In the genomic region with DNA sequence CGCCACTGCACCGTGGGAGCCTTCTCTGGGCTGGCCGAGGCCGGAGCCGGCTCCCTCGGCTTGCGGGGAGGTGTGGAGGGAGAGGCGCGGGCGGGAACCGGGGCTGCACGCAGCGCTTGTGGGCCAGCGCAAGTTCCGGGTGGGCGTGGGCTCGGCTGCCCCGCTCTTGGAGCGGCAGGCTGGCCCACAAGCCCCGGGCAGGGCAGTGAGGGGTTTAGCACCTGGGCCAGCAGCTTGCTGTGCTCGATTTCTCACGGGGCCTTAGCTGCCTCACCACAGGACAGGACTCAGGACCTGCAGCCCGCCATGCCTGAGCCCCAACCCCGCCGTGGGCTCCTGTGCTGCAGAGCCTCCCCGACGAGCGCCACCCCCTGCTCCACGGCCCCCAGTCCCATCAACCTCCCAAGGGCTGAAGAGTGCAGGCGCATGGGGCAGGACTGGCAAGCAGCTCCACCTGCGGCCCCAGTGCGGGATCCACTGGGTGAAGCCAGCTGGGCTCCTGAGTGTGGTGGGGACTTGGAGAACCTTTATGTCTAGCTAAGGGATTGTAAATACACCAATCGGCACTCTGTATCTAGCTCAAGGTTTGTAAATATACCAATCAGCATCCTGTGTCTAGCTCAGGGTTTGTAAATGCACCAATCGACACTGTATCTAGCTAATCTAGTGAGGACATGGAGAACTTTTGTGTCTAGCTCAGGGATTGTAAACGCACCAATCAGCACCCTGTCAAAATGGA, we compare ENCODE assay signal across 7 cellular contexts. TPM values are rescaled to one million over a fixed set of nuclear protein-coding genes. Genes with fewer than 3 reads are reported as not detected.
DNase-seq lines count a peak whose midpoint lies in the region; ATAC-seq and TF ChIP-seq lines count a peak whose summit lies in the region.
"Not testable (repeated sequence)": the region's sequence is repeated elsewhere in the genome, so short reads cannot be mapped to it uniquely, and the experiment has no call there.
"Had no signal": no experiment of that assay in that cellular context is flagged by ENCODE, and none has a peak within 500 bp of the region (broad histone marks: within the 10 kb centered on the region; RNA-seq: fewer than 3 reads in every experiment).

No MANE protein-coding gene starts in this region.

- H3K9me3 Mint-ChIP-seq in central memory CD8-positive, alpha-beta T cell; neural crest cell: not testable (repeated sequence)

- not testable (repeated sequence) for H3K27me3 ChIP-seq in HUES48 (ENCODE audit: control insufficient read depth, insufficient read depth, low read length); iPS-15b (ENCODE audit: control insufficient read depth, insufficient read depth, low read length)

- TF ChIP-seq CTCF in VCaP (conservative IDR thresholded peaks at IDR 0.05); neural crest cell (conservative IDR thresholded peaks at IDR 0.05): not testable (repeated sequence)

- H3K27ac Mint-ChIP-seq in central memory CD8-positive, alpha-beta T cell (ENCODE audit: low read depth): peak overlapping the region; percentile 46
- not testable (repeated sequence) for H3K27ac Mint-ChIP-seq in neural crest cell (ENCODE audit: unreplicated experiment)

- not testable (repeated sequence) for H3K4me1 ChIP-seq in HUES48 (ENCODE audit: control insufficient read depth, insufficient read depth, low read length); iPS-15b (ENCODE audit: control insufficient read depth, insufficient read depth, low read length)

- DNase-seq in DMS53 (lab: John Stamatoyannopoulos, UW): peak; percentile 41
- DNase-seq in central memory CD8-positive, alpha-beta T cell (ENCODE audit: low spot score in 2 of 2); neural crest cell (ENCODE audit: low read depth, low spot score): not testable (repeated sequence)

- H3K4me3 Mint-ChIP-seq in central memory CD8-positive, alpha-beta T cell: not testable (repeated sequence)
- peak overlapping the region; percentile 15 for H3K4me3 Mint-ChIP-seq in neural crest cell

- H3K27ac ChIP-seq in HUES48 (ENCODE audit: low read depth, low read length) (peak overlapping the region; percentile 12), VCaP (peak overlapping the region; percentile 48)

- not testable (repeated sequence) for H3K9me3 ChIP-seq in HUES48 (ENCODE audit: control insufficient read depth, insufficient read depth, low read length); iPS-15b (ENCODE audit: control insufficient read depth, insufficient read depth, low read length)

- not testable (repeated sequence) for H3K27me3 Mint-ChIP-seq in central memory CD8-positive, alpha-beta T cell; neural crest cell (ENCODE audit: low read depth)

- not testable (repeated sequence) for H3K4me1 Mint-ChIP-seq in central memory CD8-positive, alpha-beta T cell; neural crest cell

- H3K9ac ChIP-seq in HUES48 (ENCODE audit: low read depth, low read length); iPS-15b (ENCODE audit: low read depth, low read length): not testable (repeated sequence)

- not testable (repeated sequence) for H3K36me3 ChIP-seq in HUES48 (ENCODE audit: control insufficient read depth, insufficient read depth, low read length); iPS-15b (ENCODE audit: control insufficient read depth, insufficient read depth, low read length)

- not testable (repeated sequence) for H3K4me3 ChIP-seq in HUES48 (ENCODE audit: low read depth, low read length)
- peak overlapping the region; percentile 39 for H3K4me3 ChIP-seq in iPS-15b (ENCODE audit: low read depth, low read length)

- not testable (repeated sequence) for ATAC-seq in central memory CD8-positive, alpha-beta T cell (replicated peaks; ENCODE audit: extremely low read depth, poor library complexity, severe bottlenecking)

- H3K36me3 Mint-ChIP-seq in central memory CD8-positive, alpha-beta T cell (ENCODE audit: insufficient read depth): peaks cover 10% of the 10 kb centered on the region
- peaks cover 13% of the 10 kb centered on the region for H3K36me3 Mint-ChIP-seq in neural crest cell (ENCODE audit: low read depth)

RNA-seq across cellular contexts. Expression of gene NEU1, which starts 10.5 kb away (rescaled TPM):
- total RNA-seq in neural crest cell: 46.3 and 49.9 TPM in 2 replicates

RNA-seq across cellular contexts. Expression of gene HSPA1B, which starts 24.6 kb away (rescaled TPM):
- total RNA-seq in neural crest cell: 78.5 and 82.5 TPM in 2 replicates

RNA-seq across cellular contexts. Expression of gene SLC44A4, which starts 26.6 kb away (rescaled TPM):
- total RNA-seq in neural crest cell: 0.32 and 0.84 TPM in 2 replicates
- total RNA-seq: GM23248 had no signal

RNA-seq across cellular contexts. Expression of gene HSPA1A, which starts 36.8 kb away (rescaled TPM):
- total RNA-seq in neural crest cell: 70.3 and 72.3 TPM in 2 replicates

RNA-seq across cellular contexts. Expression of gene HSPA1L, which starts 37.1 kb away (rescaled TPM):
- total RNA-seq in neural crest cell: 1.5 and 1.8 TPM in 2 replicates
